14 cellular contexts compared by ENCODE assay signal in genomic region chr14:74975059-74975810, GRCh38. TPM values are rescaled to one million over a fixed set of nuclear protein-coding genes. Genes with fewer than 3 reads are reported as not detected.
DNase-seq lines count a peak whose midpoint lies in the region; ATAC-seq and TF ChIP-seq lines count a peak whose summit lies in the region.
"Had no signal": no experiment of that assay in that cellular context is flagged by ENCODE, and none has a peak within 500 bp of the region (broad histone marks: within the 10 kb centered on the region; RNA-seq: fewer than 3 reads in every experiment).

No MANE protein-coding gene starts in this region.

- H3K36me3 ChIP-seq in upper lobe of right lung = no peaks in the 10 kb centered on the region
- H3K36me3 ChIP-seq: upper lobe of left lung had no signal

- H3K27ac Mint-ChIP-seq in activated T-cell treated with anti-CD3 and anti-CD28 coated beads, Interleukin-2, amount 50 U/mL, for 72 hours = peak overlapping the region; percentile 33
- H3K27ac Mint-ChIP-seq in glutamatergic neuron (ENCODE audit: unreplicated experiment) = no peak overlapping the region
- H3K27ac Mint-ChIP-seq: T-helper 1 cell treated with Interleukin-12 subunit alpha and Interleukin-12 subunit beta and Interleukin-4 antibody, amounts not matched to agents 30 μg/mL and 1 μg/mL, for 36 hours had no signal

- H3K27ac ChIP-seq in upper lobe of right lung = peak overlapping the region; percentile 42
- H3K27ac ChIP-seq: 22Rv1, upper lobe of left lung had no signal

- no peaks in the 10 kb centered on the region for H3K27me3 Mint-ChIP-seq in activated T-cell treated with anti-CD3 and anti-CD28 coated beads, Interleukin-2, amount 50 U/mL, for 72 hours (ENCODE audit: low read depth)
- H3K27me3 Mint-ChIP-seq in glutamatergic neuron (ENCODE audit: unreplicated experiment) = peaks cover 9% of the 10 kb centered on the region

- no peaks in the 10 kb centered on the region for H3K4me1 Mint-ChIP-seq in activated T-cell treated with anti-CD3 and anti-CD28 coated beads, Interleukin-2, amount 50 U/mL, for 72 hours (ENCODE audit: low read depth)
- peaks cover 32% of the 10 kb centered on the region for H3K4me1 Mint-ChIP-seq in glutamatergic neuron (ENCODE audit: low read depth, unreplicated experiment)

- H3K4me3 Mint-ChIP-seq in activated T-cell treated with anti-CD3 and anti-CD28 coated beads, Interleukin-2, amount 50 U/mL, for 72 hours = no peak overlapping the region
- H3K4me3 Mint-ChIP-seq in glutamatergic neuron (ENCODE audit: unreplicated experiment) = peak overlapping the region; percentile 41
- H3K4me3 Mint-ChIP-seq: T-helper 1 cell treated with Interleukin-12 subunit alpha and Interleukin-12 subunit beta and Interleukin-4 antibody, amounts not matched to agents 30 μg/mL and 1 μg/mL, for 36 hours had no signal

- ATAC-seq in activated T-cell treated with anti-CD3 and anti-CD28 coated beads, Interleukin-2, amount 50 U/mL, for 72 hours (replicated peaks in 1 of 2) = no peak
- ATAC-seq in upper lobe of right lung = peak; percentile 20
- no peak for ATAC-seq in GM19324 (IDR thresholded peaks at IDR 0.05; ENCODE audit: low FRiP score, unreplicated experiment)
- no peak for ATAC-seq in SK-N-SH treated with all-trans-retinoic acid at 6 μM for 48 hours

- H3K4me3 ChIP-seq in upper lobe of right lung = no peak overlapping the region
- H3K4me3 ChIP-seq: upper lobe of left lung had no signal

- TF ChIP-seq CTCF in glutamatergic neuron (IDR thresholded peaks at IDR 0.05; ENCODE audit: partially characterized antibody, unreplicated experiment) = no peak
- TF ChIP-seq CTCF in upper lobe of right lung (IDR thresholded peaks at IDR 0.05) = no peak

- peaks cover 9% of the 10 kb centered on the region for H3K4me1 ChIP-seq in upper lobe of right lung

- H3K9me3 ChIP-seq in upper lobe of right lung = no peaks in the 10 kb centered on the region
- H3K9me3 ChIP-seq: upper lobe of left lung had no signal

- H3K27me3 ChIP-seq in upper lobe of right lung = no peaks in the 10 kb centered on the region
- H3K27me3 ChIP-seq: upper lobe of left lung had no signal

- no peak for DNase-seq in activated T-cell treated with anti-CD3 and anti-CD28 coated beads, Interleukin-2, amount 50 U/mL, for 72 hours
- DNase-seq in activated T-cell treated with anti-CD3 and anti-CD28 coated beads for 4 hours (no peak), glutamatergic neuron (no peak), myocyte (ENCODE audit: low read depth) (peak; percentile 91), upper lobe of right lung (peak; percentile 69), DMS79 (lab: John Stamatoyannopoulos, UW) (no peak)
- DNase-seq: activated CD4-positive, alpha-beta T cell treated with anti-CD3 and anti-CD28 coated beads for 1 hour; NCI-H1930; NCI-H526 had no signal

- no peaks in the 10 kb centered on the region for H3K36me3 Mint-ChIP-seq in activated T-cell treated with anti-CD3 and anti-CD28 coated beads, Interleukin-2, amount 50 U/mL, for 72 hours (ENCODE audit: insufficient read depth in 2 of 2)
- no peaks in the 10 kb centered on the region for H3K36me3 Mint-ChIP-seq in glutamatergic neuron (ENCODE audit: unreplicated experiment)

- intact Hi-C loops in upper lobe of right lung (cut with DNase I) = no loop called here

- no peaks in the 10 kb centered on the region for H3K9me3 Mint-ChIP-seq in activated T-cell treated with anti-CD3 and anti-CD28 coated beads, Interleukin-2, amount 50 U/mL, for 72 hours
- H3K9me3 Mint-ChIP-seq in glutamatergic neuron (ENCODE audit: unreplicated experiment) = peaks cover 13% of the 10 kb centered on the region
- H3K9me3 Mint-ChIP-seq: T-helper 1 cell treated with Interleukin-12 subunit alpha and Interleukin-12 subunit beta and Interleukin-4 antibody, amounts not matched to agents 30 μg/mL and 1 μg/mL, for 36 hours had no signal

TF ChIP-seq in SK-N-SH treated with all-trans-retinoic acid at 6 μM for 48 hours, 23 proteins besides CTCF, POLR2A, EP300 and RAD21:
- TF ChIP-seq TCF4 (CRISPR knock-in tag; IDR thresholded peaks at IDR 0.05; ENCODE audit: borderline replicate concordance) (no peak), ZNF565 (CRISPR knock-in tag; conservative IDR thresholded peaks at IDR 0.05; ENCODE audit: low read depth) (no peak), ZNF8 (CRISPR knock-in tag; IDR thresholded peaks at IDR 0.05) (no peak)
TF ChIP-seq in SK-N-SH treated with all-trans-retinoic acid at 6 μM for 48 hours: peak in this region for 0.

RNA-seq across cellular contexts. Expression of gene PGF, which starts 19.8 kb away (rescaled TPM):
- total RNA-seq in activated T-cell treated with anti-CD3 and anti-CD28 coated beads, Interleukin-2, amount 50 U/mL, for 72 hours = under 1 TPM in 1 of 2 donors, not detected in 1; 0.35 TPM
- 7.9 TPM for total RNA-seq in glutamatergic neuron (ENCODE audit: unreplicated experiment)
- total RNA-seq in myocyte = 12.0 and 19.8 TPM in 2 replicates
- 10.2 TPM for polyA plus RNA-seq in myocyte (2012)
- 4.7 TPM for total RNA-seq in upper lobe of right lung

RNA-seq across cellular contexts. Expression of gene EIF2B2, which starts 27.5 kb away (rescaled TPM):
- 10 to 100 TPM; 50.3 to 68.5 TPM for total RNA-seq in activated T-cell treated with anti-CD3 and anti-CD28 coated beads, Interleukin-2, amount 50 U/mL, for 72 hours
- total RNA-seq in glutamatergic neuron (ENCODE audit: unreplicated experiment) (39.6 TPM), myocyte (47.8 and 65.1 TPM in 2 replicates), upper lobe of right lung (34.8 TPM)
- polyA plus RNA-seq in myocyte (2012) = 84.4 TPM

RNA-seq across cellular contexts. Expression of gene RPS6KL1, which starts 52.2 kb away (rescaled TPM):
- 1 to 10 TPM; 4.6 to 6.7 TPM for total RNA-seq in activated T-cell treated with anti-CD3 and anti-CD28 coated beads, Interleukin-2, amount 50 U/mL, for 72 hours
- 248 TPM for total RNA-seq in glutamatergic neuron (ENCODE audit: unreplicated experiment)
- 17.1 and 23.6 TPM in 2 replicates for total RNA-seq in myocyte
- polyA plus RNA-seq in myocyte (2012) = 5.4 TPM
- total RNA-seq in upper lobe of right lung = 5.1 TPM

Comparison
In these comparisons a context has a peak if more than half of its experiments do, and no peak if none do; other contexts are left out.
1. DNase-seq: peak in myocyte (single experiment) and upper lobe of right lung (single experiment); none in activated T-cell treated with anti-CD3 and anti-CD28 coated beads, Interleukin-2, amount 50 U/mL, for 72 hours (0 of 2), activated T-cell treated with anti-CD3 and anti-CD28 coated beads for 4 hours (single experiment), glutamatergic neuron (single experiment) and DMS79 (single experiment).
2. RNA of gene RPS6KL1, which starts 52.2 kb away (total RNA-seq): 248 TPM in glutamatergic neuron (single experiment); 17.1 to 23.6 TPM in myocyte, 4.6 to 6.7 TPM in activated T-cell treated with anti-CD3 and anti-CD28 coated beads, Interleukin-2, amount 50 U/mL, for 72 hours and 5.1 TPM in upper lobe of right lung (single experiment); every median in the first group is over 10 times any median in the second.